9 cellular contexts compared by ENCODE assay signal in genomic region chr12:120335447-120335846, GRCh38. TPM values are rescaled to one million over a fixed set of nuclear protein-coding genes. Genes with fewer than 3 reads are reported as not detected.
A peak's percentile ranks its signal among the peaks of the same experiment; 100 is the strongest.
DNase-seq lines count a peak whose midpoint lies in the region; ATAC-seq, FAIRE-seq and TF ChIP-seq lines count a peak whose summit lies in the region.
"Not testable (repeated sequence)": the region's sequence is repeated elsewhere in the genome, so short reads cannot be mapped to it uniquely, and the experiment has no call there.
"Had no signal": no experiment of that assay in that cellular context is flagged by ENCODE, and none has a peak within 500 bp of the region (broad histone marks: within the 10 kb centered on the region; RNA-seq: fewer than 3 reads in every experiment).

No MANE protein-coding gene starts in this region.

- H3K4me1 ChIP-seq in IMR-90 (ENCODE audit: control insufficient read depth, insufficient read depth, low read length); mammary epithelial cell (ENCODE audit: insufficient read depth, low read length); neural progenitor cell: not testable (repeated sequence)

- H2BK15ac ChIP-seq in IMR-90 (ENCODE audit: low read depth, low read length) = not testable (repeated sequence)

- not testable (repeated sequence) for H3K18ac ChIP-seq in IMR-90 (ENCODE audit: low read depth, low read length)

- peak; percentile 38 for TF ChIP-seq CTCF in D721Med (IDR thresholded peaks at IDR 0.05; ENCODE audit: insufficient read depth, missing control alignments)
- TF ChIP-seq CTCF in IMR-90 (conservative IDR thresholded peaks at IDR 0.05; ENCODE audit: low read depth, low read length) = peak; percentile 58
- peak; percentile 47 to 78 for TF ChIP-seq CTCF in mammary epithelial cell (conservative IDR thresholded peaks at IDR 0.05 in 1 of 2, IDR thresholded peaks at IDR 0.05 in 1 of 2; ENCODE audit: extremely low read depth in 1 of 2, insufficient read depth in 1 of 2, low read depth in 1 of 2, low read length in 2 of 2)
- TF ChIP-seq CTCF in neural progenitor cell (IDR thresholded peaks at IDR 0.05) = peak; percentile 70

- dilution Hi-C loops in IMR-90 (cut with HindIII; ENCODE audit: low sequenced_read_pairs, unreplicated experiment); mammary epithelial cell (cut with HindIII; ENCODE audit: low sequenced_read_pairs): not testable (repeated sequence)

- H3K27me3 Mint-ChIP-seq in neural progenitor cell (ENCODE audit: insufficient read depth, low read depth) = peaks cover 12% of the 10 kb centered on the region

- not testable (repeated sequence) for H3K4ac ChIP-seq in IMR-90 (ENCODE audit: low read depth, low read length)

- not testable (repeated sequence) for H4K91ac ChIP-seq in IMR-90 (ENCODE audit: insufficient read depth, low read depth, low read length)

- H3K27ac Mint-ChIP-seq in neural progenitor cell = not testable (repeated sequence)

- not testable (repeated sequence) for TF ChIP-seq POLR2A in IMR-90 (IDR thresholded peaks at IDR 0.05; ENCODE audit: low read depth, low read length)

- peaks cover 31% of the 10 kb centered on the region for H3K9me3 Mint-ChIP-seq in neural progenitor cell

- H3K9me1 ChIP-seq in IMR-90 (ENCODE audit: insufficient read depth, low read length) = not testable (repeated sequence)

- H3K14ac ChIP-seq in IMR-90 (replicated peaks; ENCODE audit: low read depth, low read length) = not testable (repeated sequence)

- not testable (repeated sequence) for H2AK9ac ChIP-seq in IMR-90 (replicated peaks; ENCODE audit: low read depth, low read length, poor library complexity)

- H2BK5ac ChIP-seq in IMR-90 (ENCODE audit: low read depth, low read length, poor library complexity, severe bottlenecking) = not testable (repeated sequence)

- H3K56ac ChIP-seq in IMR-90 (ENCODE audit: extremely low read depth, insufficient read depth, low read length) = not testable (repeated sequence)

- not testable (repeated sequence) for H2AK5ac ChIP-seq in IMR-90 (ENCODE audit: low read depth, low read length)

- H3K9me3 ChIP-seq in IMR-90 (ENCODE audit: control insufficient read depth, insufficient read depth, low read length); mammary epithelial cell (replicated peaks; ENCODE audit: insufficient read depth, low read length); neural progenitor cell (ENCODE audit: low read depth): not testable (repeated sequence)

- not testable (repeated sequence) for H4K5ac ChIP-seq in IMR-90 (ENCODE audit: low read depth, low read length)

- not testable (repeated sequence) for H3K9ac ChIP-seq in IMR-90 (ENCODE audit: low read depth, low read length); mammary epithelial cell (ENCODE audit: insufficient read depth, low read length); neural progenitor cell

- H3K23ac ChIP-seq in IMR-90 (ENCODE audit: low read depth, low read length) = not testable (repeated sequence)

- H3K4me2 ChIP-seq in IMR-90 (ENCODE audit: low read depth, low read length); mammary epithelial cell (ENCODE audit: insufficient read depth, low read depth, low read length); neural progenitor cell: not testable (repeated sequence)

- in situ Hi-C loops in IMR-90 (cut with MboI; ENCODE audit: low sequenced_read_pairs) = loop anchor here (25.0 kb wide), 1 partner anchor 102 kb away; the partner anchor contains the start of genes COX6A1, GATC and TRIAP1
- in situ Hi-C loops in mammary epithelial cell (cut with MboI; ENCODE audit: low sequenced_read_pairs in 2 of 2) = not testable (repeated sequence)

- DNase-seq in D721Med (ENCODE audit: insufficient read length, low spot score) = not testable (repeated sequence)
- DNase-seq in IMR-90 (peak; percentile 32), NCI-H82 (lab: John Stamatoyannopoulos, UW) (peak; percentile 79), mammary epithelial cell (peak; percentile 41), left ventricle myocardium superior (peak; percentile 80), neural progenitor cell (ENCODE audit: low spot score) (peak; percentile 73), stromal cell of bone marrow (ENCODE audit: low read depth) (peak; percentile 4)
- DNase-seq in activated CD4-positive, alpha-beta T cell treated with anti-CD3 and anti-CD28 coated beads for 48 hours = peak; percentile 62

- not testable (repeated sequence) for H2BK20ac ChIP-seq in IMR-90 (ENCODE audit: low read depth, low read length)

- intact Hi-C loops in IMR-90 (cut with micrococcal nuclease) (loop anchor here (1.0 kb wide), 1 partner anchor 95 kb away; no protein-coding TSS in a partner anchor), mammary epithelial cell (cut with micrococcal nuclease) (loop anchor here (1.0 kb wide), 1 partner anchor 95 kb away; no protein-coding TSS in a partner anchor)
- intact Hi-C loops in left ventricle myocardium superior (cut with micrococcal nuclease) = not testable (repeated sequence)

- ATAC-seq in IMR-90 (ENCODE audit: low read depth); left ventricle myocardium superior: not testable (repeated sequence)

- peak; percentile 61 for TF ChIP-seq RAD21 in IMR-90 (IDR thresholded peaks at IDR 0.05; ENCODE audit: low read length)

- not testable (repeated sequence) for BruUV-seq in IMR-90 (replicated peaks; lab: Mats Ljungman, UMichigan); mammary epithelial cell (replicated peaks; lab: Mats Ljungman, UMichigan)

- not testable (repeated sequence) for FAIRE-seq in D721Med (lab: Jason Lieb, UNC)

- not testable (repeated sequence) for H3K79me1 ChIP-seq in IMR-90 (ENCODE audit: low read depth in 1 of 2, low read length in 2 of 2)

- H3K4me3 ChIP-seq in IMR-90 (ENCODE audit: insufficient read depth, low read depth, low read length); mammary epithelial cell (replicated peaks in 1 of 3; ENCODE audit: insufficient read depth in 1 of 3, low read depth in 2 of 3, low read length in 3 of 3); neural progenitor cell: not testable (repeated sequence)

- H3K4me1 Mint-ChIP-seq in neural progenitor cell = not testable (repeated sequence)

- H4K20me1 ChIP-seq in IMR-90 (ENCODE audit: insufficient read depth, low read length); mammary epithelial cell (ENCODE audit: insufficient read depth, low read length); neural progenitor cell (ENCODE audit: low read depth): not testable (repeated sequence)

- not testable (repeated sequence) for H3K36me3 Mint-ChIP-seq in neural progenitor cell

- not testable (repeated sequence) for H3K79me2 ChIP-seq in mammary epithelial cell (ENCODE audit: insufficient read depth, low read length); neural progenitor cell (ENCODE audit: low read depth)

- H3K27ac ChIP-seq in IMR-90 (ENCODE audit: insufficient read depth, low read length); mammary epithelial cell (ENCODE audit: insufficient read depth, low read depth, low read length); neural progenitor cell: not testable (repeated sequence)

- not testable (repeated sequence) for H2AFZ ChIP-seq in IMR-90 (replicated peaks; ENCODE audit: low read length, poor library complexity); neural progenitor cell (replicated peaks)
- H2AFZ ChIP-seq in mammary epithelial cell (ENCODE audit: low read depth, low read length) = peak overlapping the region; percentile 59

- H3K4me3 Mint-ChIP-seq in neural progenitor cell = not testable (repeated sequence)

- not testable (repeated sequence) for H3F3A ChIP-seq in neural progenitor cell (ENCODE audit: low read depth)

- H4K8ac ChIP-seq in IMR-90 (ENCODE audit: low read depth in 2 of 2, low read length in 2 of 2) = not testable (repeated sequence)

- not testable (repeated sequence) for H2BK120ac ChIP-seq in IMR-90 (ENCODE audit: low read depth, low read length)

- not testable (repeated sequence) for H3K36me3 ChIP-seq in IMR-90 (ENCODE audit: control insufficient read depth, insufficient read depth, low read length); mammary epithelial cell (ENCODE audit: insufficient read depth, low read length); neural progenitor cell

- no CpG with 5 or more reads among the region's 12 CpGs for WGBS in IMR-90 (ENCODE audit: extremely low coverage in 2 of 2, insufficient read length in 1 of 2), 2 experiments
- WGBS in mammary epithelial cell (ENCODE audit: low coverage, missing lambda C conversion rate) = 18% methylated on average over 12 of the region's 12 CpGs

- CTCF ChIA-PET in IMR-90 (lab: Yijun Ruan, JAX); mammary epithelial cell (lab: Charles Lee; ENCODE audit: low non-redundant PET): not testable (repeated sequence)

- peaks cover 15% of the 10 kb centered on the region for H3K27me3 ChIP-seq in IMR-90 (ENCODE audit: control insufficient read depth, insufficient read depth, low read length)
- not testable (repeated sequence) for H3K27me3 ChIP-seq in mammary epithelial cell (ENCODE audit: insufficient read depth, low read length); neural progenitor cell

- POLR2A ChIA-PET in IMR-90 (lab: Charles Lee; ENCODE audit: unreplicated experiment) = not testable (repeated sequence)

RNA-seq across cellular contexts. Expression of gene PLA2G1B, which starts 7.9 kb away (rescaled TPM):
- not detected in 2 replicates for total RNA-seq in IMR-90 (2012; rRNA removed)
- not detected in 2 replicates for polyA plus RNA-seq in IMR-90 (2012; rRNA removed)
- not detected in 2 replicates for polyA plus RNA-seq in IMR-90 (2012; cell fraction: cytosol; rRNA removed)
- polyA plus RNA-seq in IMR-90 (2012; cell fraction: nucleus; rRNA removed; ENCODE audit: low replicate concordance) = not detected in 2 replicates
- total RNA-seq in mammary epithelial cell = not detected
- polyA plus RNA-seq in mammary epithelial cell = not detected
- not detected for polyA minus RNA-seq in mammary epithelial cell
- not detected for total RNA-seq in left ventricle myocardium superior
- not detected in 2 replicates for total RNA-seq in neural progenitor cell (ENCODE audit: low replicate concordance)
- total RNA-seq: vagina had no signal

RNA-seq across cellular contexts. Expression of gene SIRT4, which starts 33.3 kb away (rescaled TPM):
- 0.83 and 2.0 TPM in 2 replicates for total RNA-seq in IMR-90 (2012; rRNA removed)
- polyA plus RNA-seq in IMR-90 (2012; rRNA removed) = 0.56 and 0.87 TPM in 2 replicates
- 0.99 and 1.2 TPM in 2 replicates for polyA plus RNA-seq in IMR-90 (2012; cell fraction: cytosol; rRNA removed)
- 0.61 and 0.79 TPM in 2 replicates for polyA plus RNA-seq in IMR-90 (2012; cell fraction: nucleus; rRNA removed; ENCODE audit: low replicate concordance)
- total RNA-seq in mammary epithelial cell = under 1 TPM; 0.42 to 0.83 TPM
- polyA plus RNA-seq in mammary epithelial cell = 0.77 TPM
- polyA minus RNA-seq in mammary epithelial cell = not detected
- total RNA-seq in left ventricle myocardium superior = 10.2 TPM
- total RNA-seq in neural progenitor cell (ENCODE audit: low replicate concordance) = 3.8 and 6.8 TPM in 2 replicates
- total RNA-seq: vagina had no signal

RNA-seq across cellular contexts. Expression of gene MSI1, which starts 33.5 kb away (rescaled TPM):
- total RNA-seq in IMR-90 (2012; rRNA removed) (not detected in 2 replicates), mammary epithelial cell (under 1 TPM; 0.24 to 0.67 TPM), left ventricle myocardium superior (6.8 TPM), neural progenitor cell (ENCODE audit: low replicate concordance) (40.2 and 48.6 TPM in 2 replicates)
- polyA plus RNA-seq in IMR-90 (2012; rRNA removed) (not detected in 2 replicates), mammary epithelial cell (not detected)
- polyA plus RNA-seq in IMR-90 (2012; cell fraction: cytosol; rRNA removed) = not detected in 2 replicates
- not detected in 2 replicates for polyA plus RNA-seq in IMR-90 (2012; cell fraction: nucleus; rRNA removed; ENCODE audit: low replicate concordance)
- polyA minus RNA-seq in mammary epithelial cell = not detected

RNA-seq across cellular contexts. Expression of gene RNU4-1, which starts 42.4 kb away (rescaled TPM):
- under 0.01 TPM in 2 replicates for total RNA-seq in IMR-90 (2012; rRNA removed)
- polyA plus RNA-seq in IMR-90 (2012; rRNA removed) = not detected in 2 replicates
- polyA plus RNA-seq in IMR-90 (2012; cell fraction: cytosol; rRNA removed) = not detected in 2 replicates
- not detected in 2 replicates for polyA plus RNA-seq in IMR-90 (2012; cell fraction: nucleus; rRNA removed; ENCODE audit: low replicate concordance)
- total RNA-seq in mammary epithelial cell = 1,000 to 10,000 TPM in 1 of 2 donors, under 1 TPM in 1; under 0.01 to 1,952 TPM
- under 0.01 TPM for polyA plus RNA-seq in mammary epithelial cell
- under 0.01 TPM for polyA minus RNA-seq in mammary epithelial cell
- 1,438 TPM for total RNA-seq in left ventricle myocardium superior
- under 0.01 TPM in 2 replicates for total RNA-seq in neural progenitor cell (ENCODE audit: low replicate concordance)

RNA-seq across cellular contexts. Expression of gene RNU4-2, which starts 43.7 kb away (rescaled TPM):
- total RNA-seq in IMR-90 (2012; rRNA removed) = under 0.01 TPM in 2 replicates
- polyA plus RNA-seq in IMR-90 (2012; rRNA removed) = not detected in 2 replicates
- not detected in 2 replicates for polyA plus RNA-seq in IMR-90 (2012; cell fraction: cytosol; rRNA removed)
- not detected in 2 replicates for polyA plus RNA-seq in IMR-90 (2012; cell fraction: nucleus; rRNA removed; ENCODE audit: low replicate concordance)
- 1,000 to 10,000 TPM in 1 of 2 donors, under 1 TPM in 1; under 0.01 to 1,580 TPM for total RNA-seq in mammary epithelial cell
- polyA plus RNA-seq in mammary epithelial cell = under 0.01 TPM
- under 0.01 TPM for polyA minus RNA-seq in mammary epithelial cell
- total RNA-seq in left ventricle myocardium superior = 13,220 TPM
- under 0.01 TPM in 1 of 2 replicates, not detected in the other for total RNA-seq in neural progenitor cell (ENCODE audit: low replicate concordance)
